ENCODE assay signal across 1 cellular context in the genomic region with DNA sequence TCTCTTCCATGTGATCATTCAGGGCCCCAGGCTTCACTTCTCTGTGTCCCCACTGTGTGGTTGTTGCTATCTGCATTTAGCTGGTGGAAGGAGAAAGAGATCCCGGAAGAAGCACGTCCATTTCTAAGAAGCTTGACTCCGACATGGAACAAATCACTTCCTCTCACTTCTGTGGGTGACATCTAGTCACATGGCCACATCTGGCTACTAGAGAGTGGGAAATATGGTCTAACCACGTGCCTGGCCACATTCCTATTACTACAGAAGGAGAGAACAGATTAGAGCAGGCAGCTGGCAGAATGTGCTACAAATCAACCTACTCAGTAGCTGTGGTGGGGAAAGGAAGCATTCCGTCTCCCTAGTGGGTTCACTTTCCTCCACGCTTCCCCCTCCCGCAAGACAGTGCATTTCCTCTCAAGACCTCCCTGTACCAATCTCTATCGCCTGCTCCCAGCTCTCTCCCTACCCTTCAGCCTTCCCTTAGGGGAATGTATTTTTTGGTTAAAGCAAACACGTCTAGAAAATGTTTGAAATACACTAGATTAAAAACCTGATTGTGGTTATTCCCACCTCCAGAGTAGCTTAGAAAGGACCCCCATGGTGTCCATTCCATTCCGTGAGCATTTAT.
TF ChIP-seq lines count a peak whose summit lies in the region.

No MANE protein-coding gene starts in this region.

TF ChIP-seq in H1, 55 proteins besides CTCF, POLR2A, EP300 and RAD21:
- TF ChIP-seq RNF2 (IDR thresholded peaks at IDR 0.05; ENCODE audit: borderline replicate concordance, low read depth, low read length, missing control alignments, poor library complexity, severe bottlenecking) (no peak), NRF1 (IDR thresholded peaks at IDR 0.05; ENCODE audit: low read depth, low read length) (no peak), SIN3A (conservative IDR thresholded peaks at IDR 0.05 in 1 of 2, IDR thresholded peaks at IDR 0.05 in 1 of 2; ENCODE audit: low read depth in 1 of 2, low read length in 2 of 2) (no peak), NANOG (IDR thresholded peaks at IDR 0.05; ENCODE audit: insufficient read depth, low read depth, low read length, poor library complexity, severe bottlenecking) (no peak), BRCA1 (IDR thresholded peaks at IDR 0.05; ENCODE audit: low read depth, low read length) (no peak), TBP (IDR thresholded peaks at IDR 0.05; ENCODE audit: low read depth, low read length) (no peak)
- TF ChIP-seq, protein P1, sequence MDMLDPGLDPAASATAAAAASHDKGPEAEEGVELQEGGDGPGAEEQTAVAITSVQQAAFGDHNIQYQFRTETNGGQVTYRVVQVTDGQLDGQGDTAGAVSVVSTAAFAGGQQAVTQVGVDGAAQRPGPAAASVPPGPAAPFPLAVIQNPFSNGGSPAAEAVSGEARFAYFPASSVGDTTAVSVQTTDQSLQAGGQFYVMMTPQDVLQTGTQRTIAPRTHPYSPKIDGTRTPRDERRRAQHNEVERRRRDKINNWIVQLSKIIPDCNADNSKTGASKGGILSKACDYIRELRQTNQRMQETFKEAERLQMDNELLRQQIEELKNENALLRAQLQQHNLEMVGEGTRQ (IDR thresholded peaks at IDR 0.05; ENCODE audit: low read length): no peak
